13 cellular contexts compared by ENCODE assay signal in genomic region chr22:49824936-49825335, GRCh38. TPM values are rescaled to one million over a fixed set of nuclear protein-coding genes. Genes with fewer than 3 reads are reported as not detected.
DNase-seq lines count a peak whose midpoint lies in the region; ATAC-seq, FAIRE-seq and TF ChIP-seq lines count a peak whose summit lies in the region.
"Had no signal": no experiment of that assay in that cellular context is flagged by ENCODE, and none has a peak within 500 bp of the region (broad histone marks: within the 10 kb centered on the region; RNA-seq: fewer than 3 reads in every experiment).

No MANE protein-coding gene starts in this region.

- no peaks in the 10 kb centered on the region for H3K27me3 ChIP-seq in H9 (ENCODE audit: insufficient read depth, low read length)
- H3K27me3 ChIP-seq in K562 (ENCODE audit: control insufficient read depth in 2 of 2, insufficient read depth in 2 of 2, low read length in 2 of 2), result no peaks in the 10 kb centered on the region
- no peaks in the 10 kb centered on the region for H3K27me3 ChIP-seq in mucosa of stomach (ENCODE audit: control insufficient read depth, insufficient read depth, low read length)
- H3K27me3 ChIP-seq: upper lobe of left lung had no signal

- H4K5ac ChIP-seq in H9 (ENCODE audit: insufficient read length, low read depth, low read length), result no peak overlapping the region

- intact Hi-C loops in K562 (cut with micrococcal nuclease), result no loop called here

- H3K27ac ChIP-seq in H9 (ENCODE audit: insufficient read length, low read depth, low read length) (no peak overlapping the region), K562 (ENCODE audit: extremely low read depth, low read depth, low read length) (no peak overlapping the region)

- H3K23ac ChIP-seq in H9 (ENCODE audit: insufficient read length, low read depth, low read length), result no peak overlapping the region

- in situ Hi-C loops in K562 (cut with MboI), result loop anchor here (10.0 kb wide), 1 partner anchor 90 kb away; the partner anchor contains the start of genes ALG12 and CRELD2

- no peak overlapping the region for H2AK5ac ChIP-seq in H9 (ENCODE audit: insufficient read length, low read length)

- DNase-seq in AG04449 (ENCODE audit: low read depth, low spot score) (no peak), H9 (no peak), K562 (ENCODE audit: extremely low read depth in 1 of 4, low spot score in 3 of 4) (no peak), NCI-H146 (lab: John Stamatoyannopoulos, UW) (no peak), NCI-H187 treated with DMSO at 0.1 percent for 48 hours (lab: John Stamatoyannopoulos, UW) (no peak)
- DNase-seq: activated gamma-delta T cell; NCI-H2171; stimulated activated CD4-positive, alpha-beta T cell treated with anti-CD3 and anti-CD28 coated beads, Interleukin-1b, Interleukin-23, amount 100 ng/mL, for 48 hours; upper lobe of left lung had no signal

- TF ChIP-seq CTCF in AG04449 (IDR thresholded peaks at IDR 0.05; ENCODE audit: insufficient read depth, low read length, missing control alignments) (no peak), H9 (conservative IDR thresholded peaks at IDR 0.05) (no peak), K562 (IDR thresholded peaks at IDR 0.05 in 2 of 3, conservative IDR thresholded peaks at IDR 0.05 in 1 of 3; ENCODE audit: insufficient read depth in 2 of 3, low read depth in 1 of 3, low read length in 3 of 3) (no peak)

- H3K4me1 Mint-ChIP-seq in H9, result peaks cover 15 to 20% of the 10 kb centered on the region in 2 experiments

- no peak overlapping the region for H4K8ac ChIP-seq in H9 (replicated peaks; ENCODE audit: insufficient read length, low read depth, low read length)

- no peak overlapping the region for H2BK20ac ChIP-seq in H9 (ENCODE audit: low read depth, low read length, poor library complexity, severe bottlenecking)

- H3K79me2 ChIP-seq in H9 (ENCODE audit: insufficient read depth, low read length) (peaks cover 43% of the 10 kb centered on the region; the same call in 1 of the 2 replicates), K562 (ENCODE audit: control insufficient read depth, insufficient read depth, low read length) (peaks cover 69% of the 10 kb centered on the region)

- H4K20me1 ChIP-seq in H9 (ENCODE audit: control insufficient read depth, insufficient read depth, insufficient read length) (no peaks in the 10 kb centered on the region), K562 (replicated peaks; ENCODE audit: control insufficient read depth, insufficient read depth, low read length) (peaks cover 21% of the 10 kb centered on the region; the same call in 1 of the 2 replicates)

- no peak for TF ChIP-seq EP300 in K562 (IDR thresholded peaks at IDR 0.05; ENCODE audit: low read length)

- no peak overlapping the region for H4K91ac ChIP-seq in H9 (ENCODE audit: insufficient read length, low read depth, low read length)

- no peak overlapping the region for H3K9ac ChIP-seq in H9 (ENCODE audit: extremely low read depth, insufficient read length, low read length)
- peak overlapping the region in 1 of 2 experiments; percentile 81; a peak in 2 of 4 replicates for H3K9ac ChIP-seq in K562 (ENCODE audit: insufficient read depth in 1 of 2, low read depth in 2 of 2, low read length in 2 of 2)
- H3K9ac ChIP-seq in mucosa of stomach (ENCODE audit: low read length), result peak overlapping the region; percentile 75

- no peak overlapping the region for H2BK5ac ChIP-seq in H9 (ENCODE audit: insufficient read length, low read length)

- TF ChIP-seq POLR2A in K562 (conservative IDR thresholded peaks at IDR 0.05), result no peak

- no peaks in the 10 kb centered on the region for H3K9me3 ChIP-seq in H9 (ENCODE audit: control insufficient read depth, low read depth, low read length)
- H3K9me3 ChIP-seq in K562 (replicated peaks; ENCODE audit: control insufficient read depth, insufficient read depth, low read depth, low read length), result no peaks in the 10 kb centered on the region
- H3K9me3 ChIP-seq in mucosa of stomach (ENCODE audit: control insufficient read depth, low read length), result no peaks in the 10 kb centered on the region
- H3K9me3 ChIP-seq: upper lobe of left lung had no signal

- H3K4me3 ChIP-seq in AG04449 (ENCODE audit: low read depth, low read length), result peak overlapping the region; percentile 8
- no peak overlapping the region for H3K4me3 ChIP-seq in K562
- H3K4me3 ChIP-seq in mucosa of stomach (ENCODE audit: low read length), result peak overlapping the region; percentile 65

- no peak overlapping the region; the same call in 1 of the 2 replicates for H3K14ac ChIP-seq in H9 (ENCODE audit: insufficient read depth, low read length)

- no peak overlapping the region for H2BK120ac ChIP-seq in H9 (ENCODE audit: low read depth, low read length, poor library complexity, severe bottlenecking)

- no TSS peak for BruUV-seq in K562 (replicated peaks; lab: Mats Ljungman, UMichigan)

- no peak overlapping the region for H3K4ac ChIP-seq in H9 (ENCODE audit: low read depth, low read length)

- H2AFZ ChIP-seq in H9 (ENCODE audit: low read length), result no peak overlapping the region
- H2AFZ ChIP-seq in K562 (ENCODE audit: low read depth, low read length), result no peak overlapping the region

- peaks cover 54% of the 10 kb centered on the region; the same call in 2 of the 3 replicates for H3K36me3 ChIP-seq in K562 (ENCODE audit: control insufficient read depth, insufficient read depth, low read length)
- peaks cover 12% of the 10 kb centered on the region for H3K36me3 ChIP-seq in mucosa of stomach (ENCODE audit: control insufficient read depth, insufficient read depth, low read length)

- peaks cover 43 to 66% (median 65%) of the 10 kb centered on the region in 3 experiments for H3K36me3 Mint-ChIP-seq in H9 (ENCODE audit: insufficient read depth in 1 of 3, low read depth in 3 of 3)

- no CpG with 5 or more reads among the region's 12 CpGs for WGBS in H9 (ENCODE audit: extremely low coverage, insufficient read length, low lambda C conversion rate)
- WGBS in K562 (ENCODE audit: insufficient coverage, low coverage, missing lambda C conversion rate), result 100% methylated on average over 5 of the region's 12 CpGs

- H3K9me1 ChIP-seq in K562 (ENCODE audit: control insufficient read depth, insufficient read depth, low read length), result no peaks in the 10 kb centered on the region

- H3K4me3 Mint-ChIP-seq in H9, result peak overlapping the region; percentile 82 to 87

- H3K27ac Mint-ChIP-seq in H9, result peak overlapping the region; percentile 65 to 79 (median 75); a peak in 3 of 7 replicates

- peaks cover 9% of the 10 kb centered on the region for H3K23me2 ChIP-seq in H9 (ENCODE audit: insufficient read length, low read depth, low read length, poor library complexity, severe bottlenecking)

- POLR2A ChIA-PET in AG04449 (lab: Yijun Ruan, JAX), result interaction anchor here (0.6 to 0.7 kb wide), 2 partner anchors 8 to 13 kb away, joined by 3 read pairs; no protein-coding TSS in a partner anchor
- POLR2A ChIA-PET in K562 (lab: Yijun Ruan, JAX), result interaction anchor here (1.5 to 2.1 kb wide), 2 partner anchors 14 to 31 kb away, joined by 5 to 6 read pairs; no protein-coding TSS in a partner anchor

- no peaks in the 10 kb centered on the region for H3K4me1 ChIP-seq in H9 (ENCODE audit: insufficient read depth, low read length)
- H3K4me1 ChIP-seq in K562 (replicated peaks in 1 of 2; ENCODE audit: control insufficient read depth in 2 of 2, insufficient read depth in 2 of 2, low read length in 2 of 2), result peaks cover 7 to 51% of the 10 kb centered on the region in 2 experiments; a peak in 4 of 5 replicates
- peaks cover 22% of the 10 kb centered on the region for H3K4me1 ChIP-seq in mucosa of stomach (ENCODE audit: control insufficient read depth, insufficient read depth, low read length)

- no peak overlapping the region for H3T11ph ChIP-seq in H9 (ENCODE audit: low read length)

- H3K27me3 Mint-ChIP-seq in H9 (ENCODE audit: low read depth), result peaks cover 9% of the 10 kb centered on the region

- TF ChIP-seq RAD21 in K562 (CRISPR knock-in tag; conservative IDR thresholded peaks at IDR 0.05 in 1 of 2, IDR thresholded peaks at IDR 0.05 in 1 of 2), result no peak

- H3K18ac ChIP-seq in H9 (ENCODE audit: insufficient read length, low read depth, low read length), result no peak overlapping the region

- peaks cover 8 to 15% of the 10 kb centered on the region in 2 experiments for H3K9me3 Mint-ChIP-seq in H9

- CTCF ChIA-PET in AG04449 (lab: Yijun Ruan, JAX), result interaction anchor here (1.2 kb wide), 1 partner anchor 15 kb away, joined by 4 read pairs; no protein-coding TSS in a partner anchor
- CTCF ChIA-PET in K562 (lab: Yijun Ruan, JAX; ENCODE audit: low intra/inter-chr PET ratio), result no interaction called here

- no peak overlapping the region for H3K56ac ChIP-seq in H9 (ENCODE audit: insufficient read length, low read depth, low read length)

- ATAC-seq in K562 (no peak), GM19463 (IDR thresholded peaks at IDR 0.05; ENCODE audit: unreplicated experiment) (no peak), HG02642 (IDR thresholded peaks at IDR 0.05; ENCODE audit: poor library complexity, unreplicated experiment) (no peak)

- H2BK15ac ChIP-seq in H9 (ENCODE audit: low read depth, low read length), result no peak overlapping the region

- no peak overlapping the region for H3K4me2 ChIP-seq in H9 (ENCODE audit: insufficient read depth, insufficient read length, low read length)
- no peak overlapping the region for H3K4me2 ChIP-seq in K562 (ENCODE audit: insufficient read depth, low read length)

- H2BK12ac ChIP-seq in H9 (ENCODE audit: insufficient read length, low read depth, low read length), result no peak overlapping the region

- H3K79me1 ChIP-seq in H9 (ENCODE audit: insufficient read depth, low read depth, low read length, poor library complexity, severe bottlenecking), result peaks cover 6% of the 10 kb centered on the region

- no peak for FAIRE-seq in K562 (lab: Jason Lieb, UNC)
- FAIRE-seq: HTR-8/SVneo had no signal

RNA-seq across cellular contexts. Expression of gene BRD1, which starts 2.7 kb away (rescaled TPM):
- total RNA-seq in H9 (2021) (51.3 and 53.3 TPM in 2 replicates), K562 (2014; rRNA removed) (10.4 and 12.2 TPM in 2 replicates), K562 (2014; rRNA removed; fragmentation: Illumina TruSeq; extraction: Trizol) (5.3 and 7.4 TPM in 2 replicates), K562 (2015; rRNA removed; fragmentation: Illumina TruSeq; extraction: Trizol) (7.2 and 7.5 TPM in 2 replicates), K562 (2021) (14.1 and 17.6 TPM in 2 replicates)
- total RNA-seq in K562 (2011; cell fraction: chromatin; rRNA removed; ENCODE audit: low replicate concordance), result 34.4 and 58.3 TPM in 2 replicates
- total RNA-seq in K562 (2011; cell fraction: nucleolus; rRNA removed), result 28.7 and 34.9 TPM in 2 replicates
- 20.9 and 28.2 TPM in 2 replicates for total RNA-seq in K562 (2011; cell fraction: nucleoplasm; rRNA removed)
- polyA plus RNA-seq in K562 (2011; rRNA removed) (2.4 and 2.5 TPM in 2 replicates), K562 (2014; fragmentation: Illumina TruSeq; extraction: Trizol) (5.5 and 8.7 TPM in 2 replicates), K562 (2014; fragmentation: Nextera tagmentation; extraction: Ambion mirVana) (under 1 TPM; 0.42 to 0.63 TPM), K562 (2014; rRNA removed) (8.4 and 9.9 TPM in 2 replicates)
- polyA plus RNA-seq in K562 (2011; cell fraction: cytosol; rRNA removed), result 1.9 and 2.0 TPM in 2 replicates
- 11.7 and 17.8 TPM in 2 replicates for polyA plus RNA-seq in K562 (2011; cell fraction: nucleus; rRNA removed)
- polyA plus RNA-seq in K562 (2012), result 8.5 and 10.4 TPM in 2 replicates
- polyA minus RNA-seq in K562 (2011; rRNA and poly(A)+ RNA removed), result 3.2 and 4.2 TPM in 2 replicates
- 5.6 and 8.6 TPM in 2 replicates for polyA minus RNA-seq in K562 (2011; cell fraction: cytosol; rRNA and poly(A)+ RNA removed)
- polyA minus RNA-seq in K562 (2011; cell fraction: nucleus; rRNA and poly(A)+ RNA removed), result 10.8 and 11.2 TPM in 2 replicates

RNA-seq across cellular contexts. Expression of gene ZBED4, which starts 28.7 kb away (rescaled TPM):
- total RNA-seq in H9 (2021), result 22.7 and 23.0 TPM in 2 replicates
- total RNA-seq in K562 (2011; cell fraction: chromatin; rRNA removed; ENCODE audit: low replicate concordance), result 25.1 and 25.4 TPM in 2 replicates
- 15.5 and 19.3 TPM in 2 replicates for total RNA-seq in K562 (2011; cell fraction: nucleolus; rRNA removed)
- total RNA-seq in K562 (2011; cell fraction: nucleoplasm; rRNA removed), result 18.1 and 18.4 TPM in 2 replicates
- 8.1 and 11.0 TPM in 2 replicates for total RNA-seq in K562 (2014; rRNA removed)
- total RNA-seq in K562 (2014; rRNA removed; fragmentation: Illumina TruSeq; extraction: Trizol), result 6.3 and 6.9 TPM in 2 replicates
- total RNA-seq in K562 (2015; rRNA removed; fragmentation: Illumina TruSeq; extraction: Trizol), result 7.3 and 7.4 TPM in 2 replicates
- 16.0 and 16.8 TPM in 2 replicates for total RNA-seq in K562 (2021)
- 3.8 and 4.5 TPM in 2 replicates for polyA plus RNA-seq in K562 (2011; rRNA removed)
- polyA plus RNA-seq in K562 (2011; cell fraction: cytosol; rRNA removed), result 4.1 and 4.8 TPM in 2 replicates
- polyA plus RNA-seq in K562 (2011; cell fraction: nucleus; rRNA removed), result 6.6 and 7.8 TPM in 2 replicates
- 9.9 and 10.0 TPM in 2 replicates for polyA plus RNA-seq in K562 (2012)
- polyA plus RNA-seq in K562 (2014; fragmentation: Illumina TruSeq; extraction: Trizol), result 12.2 and 13.2 TPM in 2 replicates
- 1 to 10 TPM; 1.5 to 1.6 TPM for polyA plus RNA-seq in K562 (2014; fragmentation: Nextera tagmentation; extraction: Ambion mirVana)
- 7.6 and 7.8 TPM in 2 replicates for polyA plus RNA-seq in K562 (2014; rRNA removed)
- 5.3 and 6.0 TPM in 2 replicates for polyA minus RNA-seq in K562 (2011; rRNA and poly(A)+ RNA removed)
- polyA minus RNA-seq in K562 (2011; cell fraction: cytosol; rRNA and poly(A)+ RNA removed), result 10.0 and 11.0 TPM in 2 replicates
- polyA minus RNA-seq in K562 (2011; cell fraction: nucleus; rRNA and poly(A)+ RNA removed), result 3.5 and 5.0 TPM in 2 replicates
